Comparison of ENCODE assay signal across 9 cellular contexts in the genomic region with DNA sequence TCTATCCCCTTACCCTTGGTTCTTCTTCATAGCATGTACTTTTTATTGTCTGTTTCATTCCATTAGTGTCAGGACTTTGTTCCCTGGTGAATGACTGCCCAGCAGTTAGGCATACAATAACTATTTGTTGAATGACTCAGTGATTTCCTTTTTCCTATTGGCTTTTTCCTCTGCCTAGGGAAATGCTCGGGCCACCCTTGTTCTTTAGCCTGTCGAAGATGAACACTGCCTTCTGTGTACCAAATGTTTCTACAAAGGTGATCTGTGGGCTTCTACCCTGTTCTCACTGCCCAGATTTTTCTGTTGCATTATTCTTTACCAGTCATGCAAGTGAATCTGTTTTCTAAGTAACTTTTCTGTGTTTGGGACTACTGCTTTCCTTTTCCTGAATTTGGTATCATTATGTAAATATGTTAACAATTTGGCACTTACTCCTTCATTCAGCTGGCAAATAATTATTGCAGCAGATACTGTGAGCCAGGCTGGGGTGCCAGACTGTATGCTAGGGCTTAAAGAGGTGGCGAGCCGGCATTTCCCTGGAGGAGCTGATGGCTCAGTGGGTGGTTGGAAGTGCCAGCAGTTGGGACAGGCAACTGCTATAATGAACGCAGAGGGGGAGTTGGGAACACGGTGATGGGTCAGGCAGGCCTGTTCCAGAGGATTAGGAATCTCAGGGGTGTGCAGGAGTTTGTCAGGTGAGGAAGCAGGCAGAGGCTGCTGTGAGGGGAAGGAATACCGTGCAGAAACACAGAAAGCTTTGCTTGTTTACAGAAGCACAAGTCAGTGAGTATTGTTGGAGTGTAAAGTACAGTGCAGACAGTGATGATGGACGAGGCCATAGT. TPM values are rescaled to one million over a fixed set of nuclear protein-coding genes. Genes with fewer than 3 reads are reported as not detected.
DNase-seq lines count a peak whose midpoint lies in the region; ATAC-seq and TF ChIP-seq lines count a peak whose summit lies in the region.
"Had no signal": no experiment of that assay in that cellular context is flagged by ENCODE, and none has a peak within 500 bp of the region (broad histone marks: within the 10 kb centered on the region; RNA-seq: fewer than 3 reads in every experiment).

No MANE protein-coding gene starts in this region.

- TF ChIP-seq CTCF in activated B cell treated with CpG ODN at 0.5 μM for 24 hours (IDR thresholded peaks at IDR 0.05) (no peak), sigmoid colon (IDR thresholded peaks at IDR 0.05) (no peak)

- H3K27me3 Mint-ChIP-seq in activated B cell treated with CpG ODN at 0.5 μM for 24 hours, result no peaks in the 10 kb centered on the region

- H3K4me3 Mint-ChIP-seq in activated B cell treated with CpG ODN at 0.5 μM for 24 hours, result no peak overlapping the region

- H3K36me3 Mint-ChIP-seq in activated B cell treated with CpG ODN at 0.5 μM for 24 hours (ENCODE audit: low read depth), result peaks cover 17% of the 10 kb centered on the region
- peaks cover 0 to 11% of the 10 kb centered on the region in 2 donors for H3K36me3 Mint-ChIP-seq in activated naive CD4-positive, alpha-beta T cell treated with anti-CD3 and anti-CD28 coated beads, Interleukin-2, amount 50 U/mL, for 72 hours

- DNase-seq in GM04504 (ENCODE audit: low read depth) (peak; percentile 12), activated B cell treated with CpG ODN at 0.5 μM for 24 hours (no peak), right cardiac atrium (no peak), sigmoid colon (peak; percentile 17), KBM-7 (no peak), superior temporal gyrus (ENCODE audit: extremely low spot score) (no peak)
- no peak for DNase-seq in activated naive CD4-positive, alpha-beta T cell treated with anti-CD3 and anti-CD28 coated beads, Interleukin-2, amount 50 U/mL, for 72 hours (ENCODE audit: low spot score in 2 of 2)

- H3K9me3 Mint-ChIP-seq in activated B cell treated with CpG ODN at 0.5 μM for 24 hours, result no peaks in the 10 kb centered on the region
- no peaks in the 10 kb centered on the region for H3K9me3 Mint-ChIP-seq in activated naive CD4-positive, alpha-beta T cell treated with anti-CD3 and anti-CD28 coated beads, Interleukin-2, amount 50 U/mL, for 72 hours

- ATAC-seq in activated B cell treated with CpG ODN at 0.5 μM for 24 hours (ENCODE audit: low read depth) (no peak), right cardiac atrium (peak; percentile 51 to 88), HG03378 (IDR thresholded peaks at IDR 0.05; ENCODE audit: unreplicated experiment) (no peak)
- no peak for ATAC-seq in activated naive CD4-positive, alpha-beta T cell treated with anti-CD3 and anti-CD28 coated beads, Interleukin-2, amount 50 U/mL, for 72 hours

- peaks cover 58% of the 10 kb centered on the region for H3K4me1 Mint-ChIP-seq in activated B cell treated with CpG ODN at 0.5 μM for 24 hours

- H3K4me1 ChIP-seq in right cardiac atrium (ENCODE audit: control insufficient read depth, insufficient read depth, low read length) (peaks cover 15% of the 10 kb centered on the region), sigmoid colon (peaks cover 0 to 33% (median 16%) of the 10 kb centered on the region in 4 donors)

- peaks cover 0 to 7% (median 3%) of the 10 kb centered on the region in 4 donors for H3K36me3 ChIP-seq in sigmoid colon
- H3K36me3 ChIP-seq: thoracic aorta had no signal

- H3K4me3 ChIP-seq in right cardiac atrium (ENCODE audit: low read length) (no peak overlapping the region), sigmoid colon (no peak overlapping the region)
- H3K4me3 ChIP-seq: thoracic aorta had no signal

- in situ Hi-C loops in KBM-7 (cut with MboI; ENCODE audit: low pct_unique_long_range_greater_than_20kb, low sequenced_read_pairs), result no loop called here

- no peak overlapping the region for H3K27ac ChIP-seq in right cardiac atrium (ENCODE audit: low read length)
- H3K27ac ChIP-seq in sigmoid colon, result peak overlapping the region in 2 of 4 donors; percentile 0 to 3
- H3K27ac ChIP-seq: thoracic aorta had no signal

- no peaks in the 10 kb centered on the region for H3K27me3 ChIP-seq in right cardiac atrium (ENCODE audit: control insufficient read depth, insufficient read depth)
- no peaks in the 10 kb centered on the region for H3K27me3 ChIP-seq in sigmoid colon

- WGBS in right cardiac atrium, result 50% methylated on average over 8 of the region's 8 CpGs
- WGBS in sigmoid colon, 2 donors, result 17 to 65% methylated on average over 8 of the region's 8 CpGs

- peak overlapping the region; percentile 54 for H3K27ac Mint-ChIP-seq in activated B cell treated with CpG ODN at 0.5 μM for 24 hours
- H3K27ac Mint-ChIP-seq in activated naive CD4-positive, alpha-beta T cell treated with anti-CD3 and anti-CD28 coated beads, Interleukin-2, amount 50 U/mL, for 72 hours, result peak overlapping the region in 1 of 2 donors; percentile 9

- TF ChIP-seq EP300 in sigmoid colon (IDR thresholded peaks at IDR 0.05), result no peak

- CTCF ChIA-PET in activated B cell treated with CpG ODN at 0.5 μM for 24 hours (lab: Charles Lee), result no interaction called here

- no peak for TF ChIP-seq POLR2A in sigmoid colon (IDR thresholded peaks at IDR 0.05)

- intact Hi-C loops in activated B cell treated with CpG ODN at 0.5 μM for 24 hours (cut with micrococcal nuclease), result no loop called here
- intact Hi-C loops in right cardiac atrium (cut with DNase I), result no loop called here
- intact Hi-C loops in sigmoid colon (cut with DNase I), result no loop called here

- H3K9me3 ChIP-seq in right cardiac atrium (ENCODE audit: control insufficient read depth, low read length), result no peaks in the 10 kb centered on the region
- no peaks in the 10 kb centered on the region for H3K9me3 ChIP-seq in sigmoid colon
- H3K9me3 ChIP-seq: thoracic aorta had no signal

- POLR2A ChIA-PET in activated B cell treated with CpG ODN at 0.5 μM for 24 hours (lab: Charles Lee), result no interaction called here

RNA-seq across cellular contexts. Expression of a gene that starts 30.6 kb away (rescaled TPM):
- total RNA-seq in activated B cell treated with CpG ODN at 0.5 μM for 24 hours (90.7 and 113 TPM in 2 replicates), right cardiac atrium (10 to 100 TPM; 16.0 to 20.6 (median 17.5) TPM), sigmoid colon (10 to 100 TPM; 28.8 to 33.5 (median 29.8) TPM)
- polyA plus RNA-seq in right cardiac atrium (6.4 TPM), sigmoid colon (10 to 100 TPM; 16.4 to 18.6 (median 17.6) TPM)
- 10 to 100 TPM; 45.4 to 59.9 TPM for total RNA-seq in activated naive CD4-positive, alpha-beta T cell treated with anti-CD3 and anti-CD28 coated beads, Interleukin-2, amount 50 U/mL, for 72 hours

Comparison
In these comparisons a context has a peak if more than half of its experiments do, and no peak if none do; other contexts are left out.
1. DNase-seq: peak in GM04504 (single experiment) and sigmoid colon (single experiment); none in activated B cell treated with CpG ODN at 0.5 μM for 24 hours (single experiment), right cardiac atrium (0 of 3), activated naive CD4-positive, alpha-beta T cell treated with anti-CD3 and anti-CD28 coated beads, Interleukin-2, amount 50 U/mL, for 72 hours (0 of 2), KBM-7 (single experiment) and superior temporal gyrus (single experiment).
2. ATAC-seq: peak in right cardiac atrium (2 of 2); none in activated B cell treated with CpG ODN at 0.5 μM for 24 hours (single experiment), HG03378 (single experiment) and activated naive CD4-positive, alpha-beta T cell treated with anti-CD3 and anti-CD28 coated beads, Interleukin-2, amount 50 U/mL, for 72 hours (0 of 2).